ENCODE assay signal across 8 cellular contexts in genomic region chr15:39685999-39686613, GRCh38.
DNase-seq lines count a peak whose midpoint lies in the region; ATAC-seq and TF ChIP-seq lines count a peak whose summit lies in the region.

No MANE protein-coding gene starts in this region.

- no peak for ATAC-seq in HG02884 (IDR thresholded peaks at IDR 0.05; ENCODE audit: unreplicated experiment)

- H3K4me1 Mint-ChIP-seq in CD4-positive, alpha-beta memory T cell, result peaks cover 0 to 15% (median 4%) of the 10 kb centered on the region in 4 donors

- peaks cover 0 to 1% of the 10 kb centered on the region in 2 donors for H3K27me3 Mint-ChIP-seq in CD4-positive, alpha-beta memory T cell

- TF ChIP-seq CTCF in GM20000 (IDR thresholded peaks at IDR 0.05; ENCODE audit: extremely low read depth, missing control alignments), result peak; percentile 62

- H3K36me3 Mint-ChIP-seq in CD4-positive, alpha-beta memory T cell, result no peaks in the 10 kb centered on the region

- CTCF ChIA-PET in CD4-positive, alpha-beta memory T cell (lab: Charles Lee; ENCODE audit: partially characterized antibody), result interaction anchor here (0.6 to 5.0 kb wide), 28 partner anchors 9 to 190 kb away, joined by 3 to 54 read pairs (median 4); no protein-coding TSS in a partner anchor

- H3K4me3 ChIP-seq in CD4-positive, alpha-beta memory T cell (ENCODE audit: low read length in 2 of 2), result no peak overlapping the region

- H3K27ac Mint-ChIP-seq in CD4-positive, alpha-beta memory T cell, result no peak overlapping the region

- peak in 4 of 5 donors; percentile 28 to 36 (median 31) for DNase-seq in CD4-positive, alpha-beta memory T cell
- peak; percentile 40 for DNase-seq in GM20000 (ENCODE audit: low spot score)
- DNase-seq in NCI-H446 (lab: John Stamatoyannopoulos, UW), result peak; percentile 10 to 72
- DNase-seq in activated CD4-positive, alpha-beta T cell treated with anti-CD3 and anti-CD28 coated beads, Interleukin-2, amount 50 U/mL, for 48 hours, result peak; percentile 12 to 29
- DNase-seq in glomerular endothelial cell (ENCODE audit: extremely low read depth, low read depth, low spot score), result peak; percentile 37
- peak; percentile 19 for DNase-seq in pulmonary artery endothelial cell (ENCODE audit: low read depth, low spot score)
- no peak for DNase-seq in NCI-H774 (lab: John Stamatoyannopoulos, UW)

- POLR2A ChIA-PET in CD4-positive, alpha-beta memory T cell (lab: Charles Lee; ENCODE audit: partially characterized antibody), result interaction anchor here (1.0 to 1.4 kb wide), 5 partner anchors 56 to 70 kb away, joined by 4 to 10 read pairs (median 6); no protein-coding TSS in a partner anchor

- no peaks in the 10 kb centered on the region for H3K4me1 ChIP-seq in CD4-positive, alpha-beta memory T cell (ENCODE audit: insufficient read depth, low read length)

- H3K27me3 ChIP-seq in CD4-positive, alpha-beta memory T cell (ENCODE audit: insufficient read depth, low read length), result no peaks in the 10 kb centered on the region

- H3K9me3 Mint-ChIP-seq in CD4-positive, alpha-beta memory T cell, result no peaks in the 10 kb centered on the region

- H3K4me3 Mint-ChIP-seq in CD4-positive, alpha-beta memory T cell, result no peak overlapping the region

- H3K27ac ChIP-seq in CD4-positive, alpha-beta memory T cell (ENCODE audit: low read depth, low read length), result no peak overlapping the region

- no peaks in the 10 kb centered on the region for H3K9me3 ChIP-seq in CD4-positive, alpha-beta memory T cell (ENCODE audit: control insufficient read depth in 1 of 2, low read length in 2 of 2)

- intact Hi-C loops in CD4-positive, alpha-beta memory T cell (cut with micrococcal nuclease), result loop anchor here (1.0 to 2.0 kb wide), 4 partner anchors 61 to 588 kb away; no protein-coding TSS in a partner anchor

- no peaks in the 10 kb centered on the region for H3K36me3 ChIP-seq in CD4-positive, alpha-beta memory T cell (ENCODE audit: insufficient read depth, low read length)
